In the genomic region with DNA sequence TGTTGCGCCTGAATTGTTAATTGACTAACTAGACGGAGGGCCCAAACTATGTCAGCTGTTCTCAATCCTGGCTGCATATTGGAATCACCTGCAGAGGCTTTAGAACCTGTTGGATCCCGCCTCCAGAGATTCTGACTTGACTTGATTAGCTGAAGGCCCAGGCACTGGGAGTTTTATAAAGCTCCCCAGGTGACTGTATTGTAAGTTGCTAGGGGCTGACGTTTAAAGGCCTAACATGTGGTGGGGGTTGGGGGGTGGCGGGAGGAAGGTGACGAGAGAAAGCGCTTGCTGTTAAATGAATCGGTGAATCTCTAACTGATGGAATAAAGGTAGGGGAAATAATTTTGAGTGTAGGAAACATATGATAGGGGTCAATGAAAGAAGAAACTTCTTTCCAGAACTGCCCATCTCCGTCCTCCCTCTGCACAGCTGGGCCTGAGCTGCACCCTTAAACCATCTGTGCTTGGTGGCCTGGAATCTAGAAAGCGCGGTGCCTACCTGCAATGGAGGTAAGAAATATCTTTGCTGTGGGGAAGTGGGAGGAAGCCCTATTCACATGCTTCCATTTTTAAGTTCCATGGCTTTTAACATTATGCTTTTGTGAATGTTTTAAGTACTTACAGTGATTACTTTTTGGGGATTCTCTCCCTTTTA, we compare ENCODE assay signal across 17 cellular contexts.
"Had no signal": no experiment of that assay in that cellular context is flagged by ENCODE, and none has a peak within 500 bp of the region (broad histone marks: within the 10 kb centered on the region; RNA-seq: fewer than 3 reads in every experiment).

No MANE protein-coding gene starts in this region.

- DNase-seq: activated B cell treated with CpG ODN at 0.5 μM for 24 hours; activated CD4-positive, alpha-beta T cell treated with anti-CD3 and anti-CD28 coated beads for 48 hours; activated CD8-positive, alpha-beta T cell treated with anti-CD3 and anti-CD28 coated beads, Interleukin-2, amount 10 ng/mL, durations not matched to agents 7 days and 5 days; activated naive CD4-positive, alpha-beta T cell treated with Interleukin-2 at 50 U/mL for 16 hours; activated T-cell treated with anti-CD3 and anti-CD28 coated beads, Interleukin-2, amount 50 U/mL, for 24 hours; dermis blood vessel endothelial cell; effector memory CD8-positive, alpha-beta T cell; mesenchymal stem cell; naive thymus-derived CD4-positive, alpha-beta T cell; stimulated activated CD4-positive, alpha-beta T cell treated with anti-CD3 and anti-CD28 coated beads, Interleukin-2, amount 100 ng/mL, for 24 hours; stimulated activated naive CD8-positive, alpha-beta T cell treated with anti-CD3 and anti-CD28 coated beads, Interleukin-15, amount 100 ng/mL, for 72 hours; transverse colon had no signal

- H3K4me3 ChIP-seq: body of pancreas, prostate gland, right atrium auricular region, suprapubic skin, transverse colon, vagina had no signal

- H3K27me3 ChIP-seq: body of pancreas, right atrium auricular region, suprapubic skin, transverse colon, vagina had no signal

- H3K27ac ChIP-seq: prostate gland, right atrium auricular region, suprapubic skin, transverse colon, vagina had no signal

- H3K9me3 ChIP-seq: body of pancreas, prostate gland, right atrium auricular region, suprapubic skin, transverse colon, vagina had no signal

- H3K36me3 ChIP-seq: prostate gland, right atrium auricular region, suprapubic skin, transverse colon, vagina had no signal
